9 cellular contexts compared by ENCODE assay signal in genomic region chr9:89428901-89429890, GRCh38.
A peak's percentile ranks its signal among the peaks of the same experiment; 100 is the strongest.
DNase-seq lines count a peak whose midpoint lies in the region; ATAC-seq, FAIRE-seq and TF ChIP-seq lines count a peak whose summit lies in the region.
"Had no signal": no experiment of that assay in that cellular context is flagged by ENCODE, and none has a peak within 500 bp of the region (broad histone marks: within the 10 kb centered on the region; RNA-seq: fewer than 3 reads in every experiment).

No MANE protein-coding gene starts in this region.

- no peak overlapping the region for H3K4me2 ChIP-seq in SU-DHL-6 (ENCODE audit: low read depth, low read length, poor library complexity, severe bottlenecking)

- FAIRE-seq in GM18507 (lab: Jason Lieb, UNC) = peak; percentile 80

- no peaks in the 10 kb centered on the region for H3K9me3 Mint-ChIP-seq in chondrocyte (ENCODE audit: low read depth)

- H3K9me2 ChIP-seq in SU-DHL-6 (replicated peaks; ENCODE audit: insufficient read depth, low read length) = no peaks in the 10 kb centered on the region

- no peaks in the 10 kb centered on the region for H3K36me3 ChIP-seq in SU-DHL-6 (ENCODE audit: low read length)
- H3K36me3 ChIP-seq in vagina = no peaks in the 10 kb centered on the region

- no peak for DNase-seq in GM18507 (ENCODE audit: extremely low spot score, insufficient read length, low read depth)
- peak; percentile 75 for DNase-seq in chondrocyte (ENCODE audit: low spot score)
- no peak for DNase-seq in retinal pigment epithelial cell (ENCODE audit: low read depth)
- DNase-seq in vagina (ENCODE audit: extremely low spot score in 2 of 2) = no peak
- no peak for DNase-seq in H4 (ENCODE audit: low spot score)
- DNase-seq in NCI-H1417 (lab: John Stamatoyannopoulos, UW) = no peak

- no peak overlapping the region for H3K27ac Mint-ChIP-seq in chondrocyte (ENCODE audit: unreplicated experiment)

- peaks cover 26% of the 10 kb centered on the region for H3K4me1 Mint-ChIP-seq in chondrocyte (ENCODE audit: low read depth)

- no peaks in the 10 kb centered on the region for H3K79me2 ChIP-seq in SU-DHL-6 (ENCODE audit: insufficient read depth, low read length)

- no peak overlapping the region for H3K4me3 Mint-ChIP-seq in chondrocyte (ENCODE audit: unreplicated experiment)

- H4K20me1 ChIP-seq in SU-DHL-6 (ENCODE audit: low read depth, low read length) = no peaks in the 10 kb centered on the region

- intact Hi-C loops in vagina (cut with DNase I) = no loop called here

- peaks cover 57% of the 10 kb centered on the region for H3K4me1 ChIP-seq in vagina

- no peak for ATAC-seq in HG02970 (IDR thresholded peaks at IDR 0.05; ENCODE audit: low FRiP score, unreplicated experiment)

- H3F3A ChIP-seq in SU-DHL-6 (ENCODE audit: insufficient read depth) = peaks cover 19% of the 10 kb centered on the region

- H3K36me3 Mint-ChIP-seq in chondrocyte (ENCODE audit: low read depth) = no peaks in the 10 kb centered on the region

- peak; percentile 59 for TF ChIP-seq CTCF in SU-DHL-6 (IDR thresholded peaks at IDR 0.05; ENCODE audit: insufficient read depth, low read length, poor library complexity, severe bottlenecking)
- peak; percentile 48 for TF ChIP-seq CTCF in chondrocyte (IDR thresholded peaks at IDR 0.05)
- TF ChIP-seq CTCF in retinal pigment epithelial cell (conservative IDR thresholded peaks at IDR 0.05; ENCODE audit: low read depth, low read length) = peak; percentile 43
- TF ChIP-seq CTCF in vagina (IDR thresholded peaks at IDR 0.05) = no peak

- no peak overlapping the region for H2AFZ ChIP-seq in SU-DHL-6 (ENCODE audit: low read depth, low read length, severe bottlenecking)

- H3K9ac ChIP-seq in SU-DHL-6 (ENCODE audit: low read length) = no peak overlapping the region

- H3K4me3 ChIP-seq in SU-DHL-6 (ENCODE audit: insufficient read depth, low read length, poor library complexity, severe bottlenecking) (no peak overlapping the region), retinal pigment epithelial cell (ENCODE audit: low read length) (no peak overlapping the region), vagina (no peak overlapping the region)

- H3K9me3 ChIP-seq in SU-DHL-6 (ENCODE audit: insufficient read depth, low read length) (no peaks in the 10 kb centered on the region), vagina (no peaks in the 10 kb centered on the region)

- H3K27me3 ChIP-seq in SU-DHL-6 (ENCODE audit: low read length) = no peaks in the 10 kb centered on the region
- H3K27me3 ChIP-seq in vagina = no peaks in the 10 kb centered on the region

- H3K27ac ChIP-seq in SU-DHL-6 (ENCODE audit: low read depth, low read length) = no peak overlapping the region
- H3K27ac ChIP-seq in vagina = no peak overlapping the region
- H3K27ac ChIP-seq: epithelial cell of prostate had no signal

- no peaks in the 10 kb centered on the region for H3K27me3 Mint-ChIP-seq in chondrocyte (ENCODE audit: low read depth)

- TF ChIP-seq POLR2A in vagina (IDR thresholded peaks at IDR 0.05) = no peak

Comparison
In these comparisons a context has a peak if more than half of its experiments do, and no peak if none do; other contexts are left out.
1. CTCF ChIP-seq: peak in SU-DHL-6 (single experiment), chondrocyte (single experiment) and retinal pigment epithelial cell (single experiment); none in vagina (0 of 3).